Comparison of ENCODE assay signal across 11 cellular contexts in the genomic region with DNA sequence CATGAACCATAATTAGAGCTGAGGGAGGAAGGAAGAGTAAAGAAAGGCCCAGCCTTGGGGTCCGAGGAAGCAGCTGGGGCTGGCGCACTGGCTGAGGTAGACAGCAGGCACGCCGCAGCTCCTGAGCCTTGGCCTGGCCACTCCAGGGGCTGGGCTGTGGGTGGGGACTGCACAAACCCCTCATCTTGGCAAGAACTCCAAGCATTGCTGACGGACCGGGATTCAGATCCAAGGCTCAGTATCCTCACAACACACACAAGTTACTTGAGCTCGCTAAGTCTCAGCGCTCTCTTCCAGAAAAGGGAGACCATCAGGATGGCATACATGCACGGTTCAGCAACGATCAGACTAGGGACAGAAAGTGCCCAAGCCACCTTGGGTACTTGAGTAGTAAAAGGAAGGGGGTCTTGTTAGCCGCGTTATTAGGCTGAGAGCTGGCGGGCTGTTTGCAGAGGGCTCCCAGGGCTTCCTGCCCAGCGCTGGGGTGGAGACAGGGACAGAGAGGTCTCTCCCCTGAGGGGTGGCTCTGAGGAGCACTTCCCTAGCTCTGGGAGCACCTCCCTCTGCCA. TPM values are rescaled to one million over a fixed set of nuclear protein-coding genes. Genes with fewer than 3 reads are reported as not detected.
DNase-seq lines count a peak whose midpoint lies in the region; ATAC-seq and TF ChIP-seq lines count a peak whose summit lies in the region.
"Had no signal": no experiment of that assay in that cellular context is flagged by ENCODE, and none has a peak within 500 bp of the region (broad histone marks: within the 10 kb centered on the region; RNA-seq: fewer than 3 reads in every experiment).

No MANE protein-coding gene starts in this region.

- H3K36me3 Mint-ChIP-seq in stimulated activated naive B cell treated with anti-CD40 and anti-IgM and Interleukin-4, amounts not matched to agents 10 μg/mL and 1 μg/mL and 100 μg/mL, for 72 hours: no peaks in the 10 kb centered on the region
- H3K36me3 Mint-ChIP-seq: activated naive CD4-positive, alpha-beta T cell treated with anti-CD3 and anti-CD28 coated beads, Interleukin-2, amount 10 ng/mL, durations not matched to agents 7 days and 5 days had no signal

- H3K36me3 ChIP-seq in adrenal gland (replicated peaks in 1 of 2) (no peaks in the 10 kb centered on the region), right lobe of liver (no peaks in the 10 kb centered on the region)

- 51 to 65% (median 60%) methylated on average over 13 to 14 of the region's 14 CpGs for WGBS in adrenal gland, 4 donors
- 54% methylated on average over 5 of the region's 14 CpGs for WGBS in right lobe of liver (ENCODE audit: insufficient coverage, low coverage, low lambda C conversion rate, missing lambda C conversion rate)

- peaks cover 58 to 83% of the 10 kb centered on the region in 2 donors for H3K4me1 ChIP-seq in adrenal gland (replicated peaks in 1 of 2)
- H3K4me1 ChIP-seq in right lobe of liver: peaks cover 6 to 68% (median 34%) of the 10 kb centered on the region in 4 donors

- DNase-seq in HFF-Myc (ENCODE audit: extremely low read depth, low read depth): no peak
- peak in 5 of 7 donors; percentile 34 to 63 (median 43) for DNase-seq in adrenal gland
- DNase-seq in right lobe of liver: peak in 1 of 3 donors; percentile 47
- DNase-seq in stimulated activated naive B cell treated with anti-CD40 and anti-IgM and Interleukin-4, amounts not matched to agents 10 μg/mL and 1 μg/mL and 100 μg/mL, for 72 hours: no peak
- DNase-seq in cerebellum (ENCODE audit: low spot score): no peak
- DNase-seq in HT-29 (ENCODE audit: low spot score): no peak
- DNase-seq: activated naive CD4-positive, alpha-beta T cell treated with anti-CD3 and anti-CD28 coated beads, Interleukin-2, amount 10 ng/mL, durations not matched to agents 7 days and 5 days; DMS 273 treated with DMSO at 0.1 percent for 48 hours; NCI-H510A treated with DMSO at 0.1 percent for 48 hours had no signal

- H3K27ac ChIP-seq in adrenal gland: peak overlapping the region; percentile 34 to 91 (median 81)
- H3K27ac ChIP-seq in right lobe of liver: peak overlapping the region; percentile 44 to 74 (median 60)

- peak overlapping the region in 1 of 2 donors; percentile 2 for H3K4me3 Mint-ChIP-seq in stimulated activated naive B cell treated with anti-CD40 and anti-IgM and Interleukin-4, amounts not matched to agents 10 μg/mL and 1 μg/mL and 100 μg/mL, for 72 hours
- H3K4me3 Mint-ChIP-seq: activated naive CD4-positive, alpha-beta T cell treated with anti-CD3 and anti-CD28 coated beads, Interleukin-2, amount 10 ng/mL, durations not matched to agents 7 days and 5 days had no signal

- H3K9me3 ChIP-seq in adrenal gland (replicated peaks in 1 of 3) (no peaks in the 10 kb centered on the region), right lobe of liver (no peaks in the 10 kb centered on the region)

- no peaks in the 10 kb centered on the region for H3K27me3 ChIP-seq in adrenal gland
- no peaks in the 10 kb centered on the region for H3K27me3 ChIP-seq in right lobe of liver

- peak overlapping the region; percentile 1 for H3K27ac Mint-ChIP-seq in stimulated activated naive B cell treated with anti-CD40 and anti-IgM and Interleukin-4, amounts not matched to agents 10 μg/mL and 1 μg/mL and 100 μg/mL, for 72 hours
- H3K27ac Mint-ChIP-seq: activated naive CD4-positive, alpha-beta T cell treated with anti-CD3 and anti-CD28 coated beads, Interleukin-2, amount 10 ng/mL, durations not matched to agents 7 days and 5 days had no signal

- TF ChIP-seq POLR2A in adrenal gland (IDR thresholded peaks at IDR 0.05): no peak
- no peak for TF ChIP-seq POLR2A in right lobe of liver (IDR thresholded peaks at IDR 0.05)

- H3K27me3 Mint-ChIP-seq in stimulated activated naive B cell treated with anti-CD40 and anti-IgM and Interleukin-4, amounts not matched to agents 10 μg/mL and 1 μg/mL and 100 μg/mL, for 72 hours: peaks cover 4 to 8% of the 10 kb centered on the region in 2 donors

- no peaks in the 10 kb centered on the region for H3K9me3 Mint-ChIP-seq in stimulated activated naive B cell treated with anti-CD40 and anti-IgM and Interleukin-4, amounts not matched to agents 10 μg/mL and 1 μg/mL and 100 μg/mL, for 72 hours
- H3K9me3 Mint-ChIP-seq: activated naive CD4-positive, alpha-beta T cell treated with anti-CD3 and anti-CD28 coated beads, Interleukin-2, amount 10 ng/mL, durations not matched to agents 7 days and 5 days had no signal

- peak in 1 of 4 donors; percentile 3 for ATAC-seq in right lobe of liver
- ATAC-seq in stimulated activated naive B cell treated with anti-CD40 and anti-IgM and Interleukin-4, amounts not matched to agents 10 μg/mL and 1 μg/mL and 100 μg/mL, for 72 hours (replicated peaks): no peak
- ATAC-seq in GM18858 (IDR thresholded peaks at IDR 0.05; ENCODE audit: unreplicated experiment): no peak
- ATAC-seq in HG03520 (IDR thresholded peaks at IDR 0.05; ENCODE audit: unreplicated experiment): no peak

- intact Hi-C loops in adrenal gland (cut with DNase I): loop anchor here (10.0 kb wide), 3 partner anchors 103 to 143 kb away; no protein-coding TSS in a partner anchor
- intact Hi-C loops in right lobe of liver (cut with DNase I): loop anchor here in 1 of 2 donors (10.0 kb wide), 1 partner anchor 103 kb away; no protein-coding TSS in a partner anchor

- TF ChIP-seq CTCF in HFF-Myc (IDR thresholded peaks at IDR 0.05; ENCODE audit: low read depth, low read length, missing control alignments): no peak
- TF ChIP-seq CTCF in adrenal gland (IDR thresholded peaks at IDR 0.05): no peak
- TF ChIP-seq CTCF in right lobe of liver (IDR thresholded peaks at IDR 0.05): no peak

- H3K4me3 ChIP-seq in HFF-Myc (replicated peaks; ENCODE audit: low read depth, low read length) (peak overlapping the region; percentile 19; the same call in 1 of the 2 replicates), adrenal gland (peak overlapping the region in 1 of 4 donors; percentile 2), right lobe of liver (no peak overlapping the region)

- peaks cover 64 to 95% of the 10 kb centered on the region in 2 donors for H3K4me1 Mint-ChIP-seq in stimulated activated naive B cell treated with anti-CD40 and anti-IgM and Interleukin-4, amounts not matched to agents 10 μg/mL and 1 μg/mL and 100 μg/mL, for 72 hours

RNA-seq across cellular contexts. Expression of gene TNS3, which starts 4.5 kb away (rescaled TPM):
- 100 to 1,000 TPM in 6 of 8 donors, 10 to 100 TPM in 2; 75.8 to 188 (median 129) TPM for total RNA-seq in adrenal gland
- polyA plus RNA-seq in adrenal gland: 10 to 100 TPM; 21.0 to 36.5 (median 36.4) TPM
- total RNA-seq in right lobe of liver: 10 to 100 TPM; 51.2 to 95.0 (median 58.4) TPM
- 37.5 TPM for total RNA-seq in cerebellum
- 32.2 and 45.2 TPM in 2 replicates for total RNA-seq in HT-29 (2014; rRNA removed; shearing (Covaris generic))

Comparison
In these comparisons a context has a peak if more than half of its experiments do, and no peak if none do; other contexts are left out.
1. DNase-seq: peak in adrenal gland (5 of 7); none in HFF-Myc (single experiment), stimulated activated naive B cell treated with anti-CD40 and anti-IgM and Interleukin-4, amounts not matched to agents 10 μg/mL and 1 μg/mL and 100 μg/mL, for 72 hours (single experiment), cerebellum (single experiment) and HT-29 (single experiment).